12 cellular contexts compared by ENCODE assay signal in genomic region chr21:22115746-22116145, GRCh38.
DNase-seq lines count a peak whose midpoint lies in the region; ATAC-seq and TF ChIP-seq lines count a peak whose summit lies in the region.
"Had no signal": no experiment of that assay in that cellular context is flagged by ENCODE, and none has a peak within 500 bp of the region (broad histone marks: within the 10 kb centered on the region; RNA-seq: fewer than 3 reads in every experiment).

No MANE protein-coding gene starts in this region.

- H3K4me3 ChIP-seq in lung, result no peak overlapping the region

- H3K9me3 ChIP-seq in lung (ENCODE audit: control insufficient read depth in 2 of 2, insufficient read depth in 1 of 2, low read length in 1 of 2), result no peaks in the 10 kb centered on the region
- H3K9me3 ChIP-seq: Caco-2 had no signal

- H3K4me1 ChIP-seq in lung (ENCODE audit: control insufficient read depth in 2 of 2, insufficient read depth in 2 of 2, low read length in 2 of 2), result no peaks in the 10 kb centered on the region
- H3K4me1 ChIP-seq: Caco-2 had no signal

- TF ChIP-seq CTCF in C4-2B (conservative IDR thresholded peaks at IDR 0.05) (no peak), lung (IDR thresholded peaks at IDR 0.05; ENCODE audit: control extremely low read depth, extremely low read depth) (no peak)

- no peaks in the 10 kb centered on the region for H3K27me3 ChIP-seq in lung (ENCODE audit: control insufficient read depth, insufficient read depth)

- 78 to 87% methylated on average over 2 of the region's 2 CpGs for WGBS in lung, 2 donors

- peak overlapping the region; percentile 85 for H3K27ac ChIP-seq in C4-2B
- no peak overlapping the region for H3K27ac ChIP-seq in lung (ENCODE audit: low read depth in 1 of 2, low read length in 1 of 2)
- H3K27ac ChIP-seq: HL-60 had no signal

- peak; percentile 6 for ATAC-seq in lung (ENCODE audit: insufficient read depth, low FRiP score)
- no peak for ATAC-seq in HG03095 (IDR thresholded peaks at IDR 0.05; ENCODE audit: unreplicated experiment)

- H3K36me3 ChIP-seq in lung (ENCODE audit: control insufficient read depth in 2 of 2, insufficient read depth in 2 of 2, low read length in 2 of 2), result no peaks in the 10 kb centered on the region

- DNase-seq in DMS53 treated with DMSO at 0.1 percent for 48 hours (lab: John Stamatoyannopoulos, UW; ENCODE audit: unreplicated experiment) (peak; percentile 53), NCI-H774 (lab: John Stamatoyannopoulos, UW) (peak; percentile 33), lung (ENCODE audit: low spot score) (no peak), hippocampal formation (lab: John Stamatoyannopoulos, UW) (no peak)
- DNase-seq in stimulated activated CD4-positive, alpha-beta T cell treated with anti-CD3 and anti-CD28 coated beads, Interleukin-4, amount 100 ng/mL, for 1 hour, result no peak
- DNase-seq: Caco-2; CD8-positive, alpha-beta memory T cell; HCEC 1CT; HFFc6 had no signal

Comparison
In these comparisons a context has a peak if more than half of its experiments do, and no peak if none do; other contexts are left out.
1. DNase-seq: peak in DMS53 treated with DMSO at 0.1 percent for 48 hours (single experiment) and NCI-H774 (single experiment); none in lung (single experiment), hippocampal formation (0 of 2) and stimulated activated CD4-positive, alpha-beta T cell treated with anti-CD3 and anti-CD28 coated beads, Interleukin-4, amount 100 ng/mL, for 1 hour (single experiment).